Comparison of ENCODE assay signal across 8 cellular contexts in the genomic region with DNA sequence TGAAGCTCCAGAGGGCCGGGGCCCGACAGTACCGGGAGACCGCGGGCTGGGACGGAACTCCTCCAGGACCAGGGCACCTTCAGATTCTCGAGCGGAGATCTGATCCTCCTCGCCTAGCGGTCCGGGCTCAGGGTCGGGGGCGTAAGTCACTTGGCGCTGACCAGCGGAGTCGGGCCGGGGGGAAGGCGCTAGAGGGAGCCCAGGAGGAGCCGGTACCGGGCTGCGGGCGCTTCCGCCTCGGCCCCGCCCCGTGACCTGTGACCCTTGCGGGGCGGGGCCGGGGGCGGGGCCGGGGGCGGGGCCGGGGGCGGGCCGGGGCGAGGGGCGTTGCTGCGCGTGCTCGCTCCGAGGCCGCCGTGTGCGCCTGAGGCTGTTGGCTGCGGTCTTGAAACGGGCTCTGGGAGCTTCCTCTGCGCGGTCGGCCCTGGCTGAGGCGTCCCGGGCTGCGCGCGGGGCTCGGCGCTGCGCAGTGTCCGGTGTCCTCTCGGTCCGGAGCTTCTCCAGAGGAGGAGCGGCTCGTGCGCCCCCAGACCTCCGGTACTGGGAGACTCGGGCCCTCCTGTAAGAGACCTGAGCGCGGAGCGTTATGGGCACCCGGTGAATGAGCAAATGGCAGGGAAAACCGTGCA. TPM values are rescaled to one million over a fixed set of nuclear protein-coding genes. Genes with fewer than 3 reads are reported as not detected.
DNase-seq lines count a peak whose midpoint lies in the region; ATAC-seq and TF ChIP-seq lines count a peak whose summit lies in the region.

Gene ARSA (minus strand): TSS at position 239 of the 629 bp plus-strand sequence. CDS start 373 bp downstream, outside the sequence.

- peak; percentile 51 for TF ChIP-seq CTCF in fibroblast of the aortic adventitia (IDR thresholded peaks at IDR 0.05; ENCODE audit: insufficient read depth, low read length)
- peak in 1 of 3 experiments; percentile 36 for TF ChIP-seq CTCF in nephron (IDR thresholded peaks at IDR 0.05; ENCODE audit: unreplicated experiment in 3 of 3)

- DNase-seq in COLO668 (lab: John Stamatoyannopoulos, UW; ENCODE audit: unreplicated experiment), result peak; percentile 86
- DNase-seq in HT1080 (ENCODE audit: low read depth), result peak; percentile 63
- DNase-seq in RKO (ENCODE audit: low spot score), result peak; percentile 90
- peak; percentile 78 for DNase-seq in fibroblast of the aortic adventitia (ENCODE audit: low read depth)

- H3K36me3 Mint-ChIP-seq in activated T-helper 17 cell treated with anti-CD3 and anti-CD28 coated beads, Interleukin-2, amount 50 U/mL, for 72 hours (ENCODE audit: low read depth), result peaks cover 5% of the 10 kb centered on the region
- H3K36me3 Mint-ChIP-seq in nephron (ENCODE audit: low read depth), result no peaks in the 10 kb centered on the region
- H3K36me3 Mint-ChIP-seq in stimulated activated naive CD8-positive, alpha-beta T cell treated with anti-CD3 and anti-CD28 coated beads, Interleukin-15, Interleukin-2, amounts not matched to agents 100 ng/mL and 50 ng/mL, for 24 hours (ENCODE audit: low read depth), result no peaks in the 10 kb centered on the region

- H3K4me1 Mint-ChIP-seq in activated T-helper 17 cell treated with anti-CD3 and anti-CD28 coated beads, Interleukin-2, amount 50 U/mL, for 72 hours, result peaks cover 15% of the 10 kb centered on the region
- peaks cover 20% of the 10 kb centered on the region for H3K4me1 Mint-ChIP-seq in nephron
- H3K4me1 Mint-ChIP-seq in stimulated activated naive CD8-positive, alpha-beta T cell treated with anti-CD3 and anti-CD28 coated beads, Interleukin-15, Interleukin-2, amounts not matched to agents 100 ng/mL and 50 ng/mL, for 24 hours (ENCODE audit: low read depth), result peaks cover 21% of the 10 kb centered on the region

- H3K27ac Mint-ChIP-seq in activated T-helper 17 cell treated with anti-CD3 and anti-CD28 coated beads, Interleukin-2, amount 50 U/mL, for 72 hours, result peak within 1 kb of the TSS; percentile 83
- H3K27ac Mint-ChIP-seq in nephron, result no peak within 1 kb of the TSS
- peak within 1 kb of the TSS; percentile 82 for H3K27ac Mint-ChIP-seq in stimulated activated naive CD8-positive, alpha-beta T cell treated with anti-CD3 and anti-CD28 coated beads, Interleukin-15, Interleukin-2, amounts not matched to agents 100 ng/mL and 50 ng/mL, for 24 hours

- H3K4me3 Mint-ChIP-seq in activated T-helper 17 cell treated with anti-CD3 and anti-CD28 coated beads, Interleukin-2, amount 50 U/mL, for 72 hours, result peak within 1 kb of the TSS; percentile 88
- peak within 1 kb of the TSS; percentile 86 to 94 (median 92) for H3K4me3 Mint-ChIP-seq in nephron
- H3K4me3 Mint-ChIP-seq in stimulated activated naive CD8-positive, alpha-beta T cell treated with anti-CD3 and anti-CD28 coated beads, Interleukin-15, Interleukin-2, amounts not matched to agents 100 ng/mL and 50 ng/mL, for 24 hours, result peak within 1 kb of the TSS; percentile 90

- no peaks in the 10 kb centered on the region for H3K27me3 Mint-ChIP-seq in activated T-helper 17 cell treated with anti-CD3 and anti-CD28 coated beads, Interleukin-2, amount 50 U/mL, for 72 hours
- peaks cover 11% of the 10 kb centered on the region for H3K27me3 Mint-ChIP-seq in nephron (ENCODE audit: low read depth)
- H3K27me3 Mint-ChIP-seq in stimulated activated naive CD8-positive, alpha-beta T cell treated with anti-CD3 and anti-CD28 coated beads, Interleukin-15, Interleukin-2, amounts not matched to agents 100 ng/mL and 50 ng/mL, for 24 hours, result no peaks in the 10 kb centered on the region

- peak within 1 kb of the TSS; percentile 90 for H3K4me3 ChIP-seq in fibroblast of the aortic adventitia (ENCODE audit: low read depth, low read length)

- no peaks in the 10 kb centered on the region for H3K9me3 Mint-ChIP-seq in activated T-helper 17 cell treated with anti-CD3 and anti-CD28 coated beads, Interleukin-2, amount 50 U/mL, for 72 hours
- H3K9me3 Mint-ChIP-seq in nephron, result no peaks in the 10 kb centered on the region
- H3K9me3 Mint-ChIP-seq in stimulated activated naive CD8-positive, alpha-beta T cell treated with anti-CD3 and anti-CD28 coated beads, Interleukin-15, Interleukin-2, amounts not matched to agents 100 ng/mL and 50 ng/mL, for 24 hours, result no peaks in the 10 kb centered on the region

- peak; percentile 60 for ATAC-seq in GM19455 (IDR thresholded peaks at IDR 0.05; ENCODE audit: unreplicated experiment)
- peak; percentile 96 for ATAC-seq in activated T-helper 17 cell treated with anti-CD3 and anti-CD28 coated beads, Interleukin-2, amount 50 U/mL, for 72 hours (replicated peaks)

RNA-seq across cellular contexts. Expression of gene ARSA, which starts in this region (rescaled TPM):
- 11.0 and 11.3 TPM in 2 replicates for total RNA-seq in HT1080 (2014; rRNA removed; shearing (Covaris generic))
- polyA plus RNA-seq in HT1080 (2015; cell fraction: cytosol; rRNA removed), result 14.5 and 16.0 TPM in 2 replicates
- 48.9 and 53.9 TPM in 2 replicates for polyA plus RNA-seq in HT1080 (2015; cell fraction: nucleus; rRNA removed)
- 10 to 100 TPM; 23.6 to 28.3 TPM for total RNA-seq in activated T-helper 17 cell treated with anti-CD3 and anti-CD28 coated beads, Interleukin-2, amount 50 U/mL, for 72 hours
- total RNA-seq in fibroblast of the aortic adventitia (ENCODE audit: low replicate concordance), result 21.9 and 30.3 TPM in 2 replicates

Comparison
In these comparisons a context has a peak if more than half of its experiments do, and no peak if none do; other contexts are left out.
1. Peak in every context shown above with its lines: DNase-seq, ATAC-seq and H3K4me3 ChIP-seq.
2. H3K27ac Mint-ChIP-seq: peak in activated T-helper 17 cell treated with anti-CD3 and anti-CD28 coated beads, Interleukin-2, amount 50 U/mL, for 72 hours (single experiment) and stimulated activated naive CD8-positive, alpha-beta T cell treated with anti-CD3 and anti-CD28 coated beads, Interleukin-15, Interleukin-2, amounts not matched to agents 100 ng/mL and 50 ng/mL, for 24 hours (single experiment); none in nephron (0 of 3).